ENCODE assay signal across 29 cellular contexts in the genomic region with DNA sequence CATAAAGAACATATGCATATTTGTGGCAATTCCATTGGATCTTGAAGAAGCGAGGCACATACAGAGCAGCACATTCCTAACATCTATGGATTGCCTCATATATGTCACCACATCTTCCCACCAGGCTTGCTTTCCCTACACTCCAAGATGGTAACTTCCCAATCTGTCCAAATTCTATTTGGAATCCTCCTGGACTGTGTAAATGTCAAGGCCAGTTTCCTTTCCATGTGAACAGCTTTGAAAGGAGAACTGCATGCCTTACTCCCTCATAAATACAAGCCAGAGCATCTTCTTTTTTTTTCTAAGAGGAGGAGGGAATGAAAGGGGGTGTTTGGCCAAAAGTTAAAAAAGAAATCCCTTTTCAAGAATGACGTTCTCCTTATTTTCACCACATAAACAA.
"Had no signal": no experiment of that assay in that cellular context is flagged by ENCODE, and none has a peak within 500 bp of the region (broad histone marks: within the 10 kb centered on the region; RNA-seq: fewer than 3 reads in every experiment).

No MANE protein-coding gene starts in this region.

- DNase-seq: activated CD4-positive, alpha-beta memory T cell treated with anti-CD3 and anti-CD28 coated beads, Interleukin-2, amount 10 ng/mL, durations not matched to agents 7 days and 5 days; activated CD4-positive, alpha-beta T cell treated with anti-CD3 and anti-CD28 coated beads, Interleukin-2, amount 10 ng/mL, durations not matched to agents 24 days and 14 days; activated CD4-positive, CD25-positive, alpha-beta regulatory T cell treated with anti-CD3 and anti-CD28 coated beads, Interleukin-2, amount 50 U/mL, for 72 hours; activated CD8-positive, alpha-beta memory T cell treated with anti-CD3 and anti-CD28 coated beads, Interleukin-2, amount 50 U/mL, for 48 hours; activated gamma-delta T cell; activated naive CD4-positive, alpha-beta T cell treated with anti-CD3 and anti-CD28 coated beads, Interleukin-2, amount 10 ng/mL, durations not matched to agents 7 days and 5 days; activated naive CD8-positive, alpha-beta T cell treated with anti-CD3 and anti-CD28 coated beads, Interleukin-2, amount 10 ng/mL, durations not matched to agents 7 days and 5 days; activated T-cell treated with anti-CD3 and anti-CD28 coated beads, Interleukin-2, amount 50 U/mL, for 24 hours; amygdala; effector CD8-positive, alpha-beta T cell; erythroblast; foreskin keratinocyte; heart left ventricle; kidney glomerular epithelial cell; lower lobe of right lung; naive B cell; nucleus accumbens; pancreas; psoas muscle; stimulated activated CD4-positive, alpha-beta T cell treated with anti-CD3 and anti-CD28 coated beads, Interleukin-4, amount 100 ng/mL, for 1 hour; stimulated activated naive CD8-positive, alpha-beta T cell treated with anti-CD3 and anti-CD28 coated beads, Interleukin-15, Interleukin-2, amounts not matched to agents 100 U/mL and 50 U/mL, for 24 hours; T1000; uterus; WERI-Rb-1 had no signal

- H3K4me3 Mint-ChIP-seq: activated CD4-positive, alpha-beta memory T cell treated with anti-CD3 and anti-CD28 coated beads, Interleukin-2, amount 10 ng/mL, durations not matched to agents 7 days and 5 days; activated CD4-positive, alpha-beta T cell treated with anti-CD3 and anti-CD28 coated beads, Interleukin-2, amount 10 ng/mL, durations not matched to agents 24 days and 14 days; activated naive CD4-positive, alpha-beta T cell treated with anti-CD3 and anti-CD28 coated beads, Interleukin-2, amount 10 ng/mL, durations not matched to agents 7 days and 5 days; activated naive CD8-positive, alpha-beta T cell treated with anti-CD3 and anti-CD28 coated beads, Interleukin-2, amount 10 ng/mL, durations not matched to agents 7 days and 5 days; activated T-cell treated with anti-CD3 and anti-CD28 coated beads, Interleukin-2, amount 50 U/mL, for 24 hours; naive B cell; neural crest cell; T-helper 1 cell treated with Interleukin-12 subunit alpha and Interleukin-12 subunit beta and Interleukin-4 antibody, amounts not matched to agents 30 μg/mL and 1 μg/mL, for 36 hours; type B pancreatic cell had no signal

- H3K4me1 ChIP-seq: foreskin keratinocyte, heart left ventricle, lower lobe of right lung, pancreas, right atrium auricular region, uterus had no signal

- H3K27me3 Mint-ChIP-seq: type B pancreatic cell had no signal

- H3K27ac Mint-ChIP-seq: activated CD4-positive, alpha-beta memory T cell treated with anti-CD3 and anti-CD28 coated beads, Interleukin-2, amount 10 ng/mL, durations not matched to agents 7 days and 5 days; activated CD4-positive, alpha-beta T cell treated with anti-CD3 and anti-CD28 coated beads, Interleukin-2, amount 10 ng/mL, durations not matched to agents 24 days and 14 days; activated naive CD4-positive, alpha-beta T cell treated with anti-CD3 and anti-CD28 coated beads, Interleukin-2, amount 10 ng/mL, durations not matched to agents 7 days and 5 days; activated naive CD8-positive, alpha-beta T cell treated with anti-CD3 and anti-CD28 coated beads, Interleukin-2, amount 10 ng/mL, durations not matched to agents 7 days and 5 days; activated T-cell treated with anti-CD3 and anti-CD28 coated beads, Interleukin-2, amount 50 U/mL, for 24 hours; naive B cell; T-helper 1 cell treated with Interleukin-12 subunit alpha and Interleukin-12 subunit beta and Interleukin-4 antibody, amounts not matched to agents 30 μg/mL and 1 μg/mL, for 36 hours; type B pancreatic cell had no signal

- H3K9me3 ChIP-seq: lower lobe of right lung, pancreas, psoas muscle, right atrium auricular region, uterus had no signal

- H3K36me3 ChIP-seq: heart left ventricle, lower lobe of right lung, pancreas, right atrium auricular region, uterus, WERI-Rb-1 had no signal

- H3K36me3 Mint-ChIP-seq: activated naive CD4-positive, alpha-beta T cell treated with anti-CD3 and anti-CD28 coated beads, Interleukin-2, amount 10 ng/mL, durations not matched to agents 7 days and 5 days; activated naive CD8-positive, alpha-beta T cell treated with anti-CD3 and anti-CD28 coated beads, Interleukin-2, amount 10 ng/mL, durations not matched to agents 7 days and 5 days; naive B cell; type B pancreatic cell had no signal

- H3K27ac ChIP-seq: foreskin keratinocyte, heart left ventricle, lower lobe of right lung, pancreas, psoas muscle, right atrium auricular region, WERI-Rb-1 had no signal

- H3K9me3 Mint-ChIP-seq: activated CD4-positive, alpha-beta memory T cell treated with anti-CD3 and anti-CD28 coated beads, Interleukin-2, amount 10 ng/mL, durations not matched to agents 7 days and 5 days; activated CD4-positive, alpha-beta T cell treated with anti-CD3 and anti-CD28 coated beads, Interleukin-2, amount 10 ng/mL, durations not matched to agents 24 days and 14 days; activated naive CD4-positive, alpha-beta T cell treated with anti-CD3 and anti-CD28 coated beads, Interleukin-2, amount 10 ng/mL, durations not matched to agents 7 days and 5 days; activated naive CD8-positive, alpha-beta T cell treated with anti-CD3 and anti-CD28 coated beads, Interleukin-2, amount 10 ng/mL, durations not matched to agents 7 days and 5 days; activated T-cell treated with anti-CD3 and anti-CD28 coated beads, Interleukin-2, amount 50 U/mL, for 24 hours; T-helper 1 cell treated with Interleukin-12 subunit alpha and Interleukin-12 subunit beta and Interleukin-4 antibody, amounts not matched to agents 30 μg/mL and 1 μg/mL, for 36 hours; type B pancreatic cell had no signal

- H3K27me3 ChIP-seq: foreskin keratinocyte, heart left ventricle, pancreas, right atrium auricular region, uterus had no signal

- H3K4me3 ChIP-seq: heart left ventricle, lower lobe of right lung, pancreas, psoas muscle, right atrium auricular region, uterus had no signal

- ATAC-seq: foreskin keratinocyte; heart left ventricle; left lobe of liver; lower lobe of right lung; psoas muscle; stimulated activated naive CD8-positive, alpha-beta T cell treated with anti-CD3 and anti-CD28 coated beads, Interleukin-15, Interleukin-2, amounts not matched to agents 100 U/mL and 50 U/mL, for 24 hours had no signal

- H3K4me1 Mint-ChIP-seq: activated CD4-positive, alpha-beta memory T cell treated with anti-CD3 and anti-CD28 coated beads, Interleukin-2, amount 10 ng/mL, durations not matched to agents 7 days and 5 days; activated CD4-positive, alpha-beta T cell treated with anti-CD3 and anti-CD28 coated beads, Interleukin-2, amount 10 ng/mL, durations not matched to agents 24 days and 14 days; activated naive CD4-positive, alpha-beta T cell treated with anti-CD3 and anti-CD28 coated beads, Interleukin-2, amount 10 ng/mL, durations not matched to agents 7 days and 5 days; activated naive CD8-positive, alpha-beta T cell treated with anti-CD3 and anti-CD28 coated beads, Interleukin-2, amount 10 ng/mL, durations not matched to agents 7 days and 5 days; naive B cell had no signal
